14 cellular contexts compared by ENCODE assay signal in the genomic region with DNA sequence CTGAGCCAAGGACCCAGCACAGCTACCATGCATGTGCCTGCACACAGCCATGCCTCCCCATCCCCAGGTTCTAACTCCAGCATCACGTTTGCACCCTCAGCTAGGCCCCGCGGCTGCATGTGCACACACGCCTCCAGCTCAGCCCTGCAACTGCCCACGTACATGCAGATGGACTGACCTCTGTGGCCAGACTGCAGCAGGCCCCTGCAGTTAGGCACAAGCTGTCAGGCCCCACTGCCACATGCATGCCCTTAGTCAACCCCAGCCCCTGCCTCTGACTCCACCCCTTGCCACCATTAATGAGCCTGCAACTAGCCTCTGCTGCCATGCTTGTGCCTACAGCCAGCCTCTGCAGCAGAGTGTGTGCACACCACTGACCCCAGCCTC. TPM values are rescaled to one million over a fixed set of nuclear protein-coding genes. Genes with fewer than 3 reads are reported as not detected.
"Had no signal": no experiment of that assay in that cellular context is flagged by ENCODE, and none has a peak within 500 bp of the region (broad histone marks: within the 10 kb centered on the region; RNA-seq: fewer than 3 reads in every experiment).

No MANE protein-coding gene starts in this region.

- H3K9ac ChIP-seq: KMS-11 had no signal

- H3K36me3 Mint-ChIP-seq: activated CD8-positive, alpha-beta memory T cell treated with anti-CD3 and anti-CD28 coated beads, Interleukin-2, amount 10 ng/mL, durations not matched to agents 7 days and 5 days had no signal

- H3K36me3 ChIP-seq: breast epithelium, MG63, Peyer's patch, SJCRH30 had no signal

- H3K27me3 Mint-ChIP-seq: activated naive CD4-positive, alpha-beta T cell treated with anti-CD3 and anti-CD28 coated beads, Interleukin-2, amount 50 U/mL, for 24 hours; activated T-cell treated with anti-CD3 and anti-CD28 coated beads, Interleukin-2, amount 50 U/mL, for 24 hours had no signal

- H3K9me3 ChIP-seq: breast epithelium had no signal

- H3K27ac ChIP-seq: breast epithelium, KMS-11, Peyer's patch, RWPE1, SJCRH30 had no signal

- DNase-seq: NCI-H1417 treated with DMSO at 0.1 percent for 48 hours, NCI-H2107 had no signal

- H3K4me3 ChIP-seq: MG63, Peyer's patch, SJCRH30 had no signal

- H3K4me1 ChIP-seq: breast epithelium had no signal

- H3K4me3 Mint-ChIP-seq: activated CD8-positive, alpha-beta memory T cell treated with anti-CD3 and anti-CD28 coated beads, Interleukin-2, amount 10 ng/mL, durations not matched to agents 7 days and 5 days; activated naive CD4-positive, alpha-beta T cell treated with anti-CD3 and anti-CD28 coated beads, Interleukin-2, amount 50 U/mL, for 24 hours; activated T-helper 1 cell treated with anti-CD3 and anti-CD28 coated beads, Interleukin-12 subunit alpha, Interleukin-12 subunit beta, Interleukin-2, Interleukin-4 antibody, amounts not matched to agents 30 ng/mL and 10 ng/mL and 1 ng/mL, durations not matched to agents 14 hours and 24 hours and 36 hours; T-helper 1 cell treated with Interleukin-12 subunit alpha and Interleukin-12 subunit beta and Interleukin-4 antibody, amounts not matched to agents 30 μg/mL and 1 μg/mL, for 36 hours had no signal

- H3K27me3 ChIP-seq: breast epithelium, Peyer's patch, SJCRH30 had no signal

- H3K4me1 Mint-ChIP-seq: activated CD8-positive, alpha-beta memory T cell treated with anti-CD3 and anti-CD28 coated beads, Interleukin-2, amount 10 ng/mL, durations not matched to agents 7 days and 5 days had no signal

- H3K27ac Mint-ChIP-seq: activated CD8-positive, alpha-beta memory T cell treated with anti-CD3 and anti-CD28 coated beads, Interleukin-2, amount 10 ng/mL, durations not matched to agents 7 days and 5 days; activated naive CD4-positive, alpha-beta T cell treated with anti-CD3 and anti-CD28 coated beads, Interleukin-2, amount 50 U/mL, for 24 hours; activated T-cell treated with anti-CD3 and anti-CD28 coated beads, Interleukin-2, amount 50 U/mL, for 24 hours; activated T-helper 1 cell treated with anti-CD3 and anti-CD28 coated beads, Interleukin-12 subunit alpha, Interleukin-12 subunit beta, Interleukin-2, Interleukin-4 antibody, amounts not matched to agents 30 ng/mL and 10 ng/mL and 1 ng/mL, durations not matched to agents 14 hours and 24 hours and 36 hours; T-helper 1 cell treated with Interleukin-12 subunit alpha and Interleukin-12 subunit beta and Interleukin-4 antibody, amounts not matched to agents 30 μg/mL and 1 μg/mL, for 36 hours had no signal

RNA-seq across cellular contexts. Expression of gene CD37, which starts 33.3 kb away (rescaled TPM):
- total RNA-seq: NCI-H460, SJCRH30 had no signal
